In the genomic region with DNA sequence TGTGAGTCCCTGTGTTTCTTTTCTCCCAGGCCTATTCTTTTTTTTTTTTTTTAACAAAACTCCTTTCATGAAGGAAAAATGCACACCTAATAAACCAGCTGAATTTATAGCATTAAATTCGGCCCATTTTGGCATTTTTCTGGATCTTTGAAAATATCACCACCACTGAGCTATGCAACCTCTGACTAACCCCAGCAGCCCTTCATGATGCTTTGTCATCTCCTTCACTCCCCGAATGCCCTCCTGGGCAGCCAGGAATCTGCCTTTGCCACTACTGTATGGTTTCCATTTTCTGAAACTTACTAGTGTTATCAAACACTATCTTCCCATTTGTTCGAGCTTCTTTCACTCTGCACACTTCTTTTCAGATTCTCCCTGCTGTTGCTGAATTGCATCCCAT, we compare ENCODE assay signal across 19 cellular contexts.
"Had no signal": no experiment of that assay in that cellular context is flagged by ENCODE, and none has a peak within 500 bp of the region (broad histone marks: within the 10 kb centered on the region; RNA-seq: fewer than 3 reads in every experiment).

No MANE protein-coding gene starts in this region.

- H3K27ac Mint-ChIP-seq: activated CD4-positive, alpha-beta T cell treated with anti-CD3 and anti-CD28 coated beads for 36 hours; activated naive CD4-positive, alpha-beta T cell treated with anti-CD3 and anti-CD28 coated beads, Interleukin-2, amount 50 U/mL, for 24 hours; neural progenitor cell had no signal

- H3K36me3 Mint-ChIP-seq: activated naive CD4-positive, alpha-beta T cell treated with anti-CD3 and anti-CD28 coated beads, Interleukin-2, amount 50 U/mL, for 24 hours; naive thymus-derived CD4-positive, alpha-beta T cell; neural progenitor cell had no signal

- ATAC-seq: activated CD4-positive, alpha-beta T cell treated with anti-CD3 and anti-CD28 coated beads for 36 hours; left lobe of liver; psoas muscle had no signal

- H3K36me3 ChIP-seq: breast epithelium, neural progenitor cell, ovary, stomach, vagina, WERI-Rb-1 had no signal

- DNase-seq: activated CD4-positive, alpha-beta T cell treated with anti-CD3 and anti-CD28 coated beads for 36 hours; activated CD4-positive, alpha-beta T cell treated with anti-CD3 and anti-CD28 coated beads, Interleukin-2, amount 50 U/mL, for 48 hours; activated gamma-delta T cell; erythroblast; naive thymus-derived CD4-positive, alpha-beta T cell; small intestine; stimulated activated CD4-positive, alpha-beta T cell treated with anti-CD3 and anti-CD28 coated beads, Interleukin-15, amount 100 ng/mL, for 24 hours; stimulated activated CD4-positive, alpha-beta T cell treated with anti-CD3 and anti-CD28 coated beads, Interleukin-2, amount 100 ng/mL, for 48 hours; stomach; trophoblast cell had no signal

- H3K9ac ChIP-seq: neural progenitor cell had no signal

- H3K4me1 ChIP-seq: breast epithelium, neural progenitor cell, psoas muscle, stomach, vagina had no signal

- H2AFZ ChIP-seq: neural progenitor cell had no signal

- H3K9me3 ChIP-seq: breast epithelium, ovary, psoas muscle, vagina had no signal

- H3K27me3 ChIP-seq: breast epithelium, ovary, vagina had no signal

- H3K4me3 ChIP-seq: breast epithelium, coronary artery, neural progenitor cell, ovary, psoas muscle, stomach, vagina had no signal

- H3K4me3 Mint-ChIP-seq: activated CD4-positive, alpha-beta T cell treated with anti-CD3 and anti-CD28 coated beads for 36 hours; activated naive CD4-positive, alpha-beta T cell treated with anti-CD3 and anti-CD28 coated beads, Interleukin-2, amount 50 U/mL, for 24 hours; naive thymus-derived CD4-positive, alpha-beta T cell; neural progenitor cell had no signal

- H3K27ac ChIP-seq: breast epithelium, coronary artery, neural progenitor cell, ovary, psoas muscle, stomach, vagina had no signal

- H3K9me3 Mint-ChIP-seq: activated naive CD4-positive, alpha-beta T cell treated with anti-CD3 and anti-CD28 coated beads, Interleukin-2, amount 50 U/mL, for 24 hours had no signal

- H3K4me2 ChIP-seq: neural progenitor cell had no signal

- H3K4me1 Mint-ChIP-seq: activated CD4-positive, alpha-beta T cell treated with anti-CD3 and anti-CD28 coated beads for 36 hours; activated naive CD4-positive, alpha-beta T cell treated with anti-CD3 and anti-CD28 coated beads, Interleukin-2, amount 50 U/mL, for 24 hours; neural progenitor cell had no signal
